Comparison of ENCODE assay signal across 10 cellular contexts in the genomic region with DNA sequence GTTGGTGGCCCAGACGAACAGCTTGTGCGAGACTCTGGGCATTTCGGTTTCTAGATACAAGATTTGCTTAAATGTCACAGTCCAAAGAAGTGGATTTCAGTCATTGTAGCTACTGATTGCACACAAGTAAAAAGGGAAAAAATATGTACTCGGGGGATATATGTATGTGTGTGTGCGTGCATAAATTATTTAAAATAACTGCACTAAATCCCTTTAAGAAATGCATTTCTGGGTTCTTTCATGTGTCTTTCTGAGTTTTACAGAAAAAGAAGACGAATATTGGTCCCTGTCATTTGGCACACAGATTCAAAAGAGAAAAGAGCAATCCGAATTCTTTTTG. TPM values are rescaled to one million over a fixed set of nuclear protein-coding genes. Genes with fewer than 3 reads are reported as not detected.
DNase-seq lines count a peak whose midpoint lies in the region; ATAC-seq, FAIRE-seq and TF ChIP-seq lines count a peak whose summit lies in the region.
"Had no signal": no experiment of that assay in that cellular context is flagged by ENCODE, and none has a peak within 500 bp of the region (broad histone marks: within the 10 kb centered on the region; RNA-seq: fewer than 3 reads in every experiment).

No MANE protein-coding gene starts in this region.

- H3K27ac Mint-ChIP-seq in T-helper 2 cell treated with Interferon-gamma antibody and Interleukin-4, amounts not matched to agents 5 μg/mL and 100 μg/mL, for 36 hours = no peak overlapping the region
- H3K27ac Mint-ChIP-seq in activated T-helper 2 cell treated with anti-CD3 and anti-CD28 coated beads, Interferon-gamma antibody, Interleukin-2, Interleukin-4, amounts not matched to agents 10 μg/mL and 5 μg/mL and 100 μg/mL, durations not matched to agents 14 hours and 24 hours and 36 hours = no peak overlapping the region
- H3K27ac Mint-ChIP-seq in stimulated activated naive CD8-positive, alpha-beta T cell treated with anti-CD3 and anti-CD28 coated beads, Interleukin-15, amount 100 ng/mL, for 72 hours = no peak overlapping the region

- TF ChIP-seq CTCF in foreskin keratinocyte (conservative IDR thresholded peaks at IDR 0.05) = no peak

- H3K4me1 Mint-ChIP-seq in T-helper 2 cell treated with Interferon-gamma antibody and Interleukin-4, amounts not matched to agents 5 μg/mL and 100 μg/mL, for 36 hours (ENCODE audit: low read depth) = peaks cover 28% of the 10 kb centered on the region
- peaks cover 23% of the 10 kb centered on the region for H3K4me1 Mint-ChIP-seq in activated T-helper 2 cell treated with anti-CD3 and anti-CD28 coated beads, Interferon-gamma antibody, Interleukin-2, Interleukin-4, amounts not matched to agents 10 μg/mL and 5 μg/mL and 100 μg/mL, durations not matched to agents 14 hours and 24 hours and 36 hours (ENCODE audit: low read depth)
- peaks cover 42% of the 10 kb centered on the region for H3K4me1 Mint-ChIP-seq in stimulated activated naive CD8-positive, alpha-beta T cell treated with anti-CD3 and anti-CD28 coated beads, Interleukin-15, amount 100 ng/mL, for 72 hours

- intact Hi-C loops in activated T-helper 2 cell treated with anti-CD3 and anti-CD28 coated beads, Interferon-gamma antibody, Interleukin-2, Interleukin-4, amounts not matched to agents 10 μg/mL and 5 μg/mL and 100 μg/mL, durations not matched to agents 14 hours and 24 hours and 36 hours (cut with micrococcal nuclease) = loop anchor here (5.0 to 10.0 kb wide), 2 partner anchors 718 to 1839 kb away; no protein-coding TSS in a partner anchor

- H3K27ac ChIP-seq in foreskin keratinocyte (no peak overlapping the region), small intestine (ENCODE audit: low read depth in 1 of 2, low read length in 1 of 2) (no peak overlapping the region)
- H3K27ac ChIP-seq: HL-60 had no signal

- H3K4me1 ChIP-seq in foreskin keratinocyte = peaks cover 4% of the 10 kb centered on the region
- peaks cover 0 to 7% of the 10 kb centered on the region in 2 donors for H3K4me1 ChIP-seq in small intestine (ENCODE audit: control insufficient read depth in 2 of 2, insufficient read depth in 1 of 2, low read depth in 1 of 2, low read length in 1 of 2)

- WGBS in small intestine, 3 donors = 17 to 26% (median 21%) methylated on average over 7 of the region's 7 CpGs

- H3K4me3 Mint-ChIP-seq in T-helper 2 cell treated with Interferon-gamma antibody and Interleukin-4, amounts not matched to agents 5 μg/mL and 100 μg/mL, for 36 hours = peak overlapping the region; percentile 70
- peak overlapping the region; percentile 69 for H3K4me3 Mint-ChIP-seq in activated T-helper 2 cell treated with anti-CD3 and anti-CD28 coated beads, Interferon-gamma antibody, Interleukin-2, Interleukin-4, amounts not matched to agents 10 μg/mL and 5 μg/mL and 100 μg/mL, durations not matched to agents 14 hours and 24 hours and 36 hours (ENCODE audit: low read depth)
- peak overlapping the region; percentile 44 to 96 for H3K4me3 Mint-ChIP-seq in stimulated activated naive CD8-positive, alpha-beta T cell treated with anti-CD3 and anti-CD28 coated beads, Interleukin-15, amount 100 ng/mL, for 72 hours

- peaks cover 55% of the 10 kb centered on the region for H3K27me3 ChIP-seq in foreskin keratinocyte
- peaks cover 0 to 8% of the 10 kb centered on the region in 2 donors for H3K27me3 ChIP-seq in small intestine (ENCODE audit: control insufficient read depth in 2 of 2, insufficient read depth in 2 of 2, low read length in 2 of 2)

- no peak overlapping the region for H3K4me3 ChIP-seq in small intestine (ENCODE audit: low read depth in 1 of 2, low read length in 2 of 2)

- no peak for DNase-seq in T-helper 2 cell treated with Interferon-gamma antibody and Interleukin-4, amounts not matched to agents 5 μg/mL and 100 μg/mL, for 36 hours (ENCODE audit: low spot score)
- DNase-seq in T-helper 2 cell = no peak
- no peak for DNase-seq in activated T-helper 2 cell treated with anti-CD3 and anti-CD28 coated beads, Interferon-gamma antibody, Interleukin-2, Interleukin-4, amounts not matched to agents 10 μg/mL and 5 μg/mL and 100 μg/mL, durations not matched to agents 14 hours and 24 hours and 36 hours (ENCODE audit: low spot score)
- peak; percentile 55 for DNase-seq in inferior parietal cortex (ENCODE audit: extremely low spot score)
- DNase-seq in stimulated activated naive CD8-positive, alpha-beta T cell treated with anti-CD3 and anti-CD28 coated beads, Interleukin-15, amount 100 ng/mL, for 72 hours = no peak
- DNase-seq in NCI-H1694 treated with DMSO at 0.1 percent for 48 hours (lab: John Stamatoyannopoulos, UW) = no peak
- no peak for DNase-seq in foreskin keratinocyte
- DNase-seq in small intestine = no peak

- no peaks in the 10 kb centered on the region for H3K9me3 ChIP-seq in small intestine (ENCODE audit: control insufficient read depth, low read depth)

- H3K27me3 Mint-ChIP-seq in T-helper 2 cell treated with Interferon-gamma antibody and Interleukin-4, amounts not matched to agents 5 μg/mL and 100 μg/mL, for 36 hours (ENCODE audit: low read depth) = peaks cover 77% of the 10 kb centered on the region
- H3K27me3 Mint-ChIP-seq in activated T-helper 2 cell treated with anti-CD3 and anti-CD28 coated beads, Interferon-gamma antibody, Interleukin-2, Interleukin-4, amounts not matched to agents 10 μg/mL and 5 μg/mL and 100 μg/mL, durations not matched to agents 14 hours and 24 hours and 36 hours (ENCODE audit: low read depth) = peaks cover 60% of the 10 kb centered on the region
- H3K27me3 Mint-ChIP-seq in stimulated activated naive CD8-positive, alpha-beta T cell treated with anti-CD3 and anti-CD28 coated beads, Interleukin-15, amount 100 ng/mL, for 72 hours = peaks cover 83% of the 10 kb centered on the region

- no peak for ATAC-seq in stimulated activated naive CD8-positive, alpha-beta T cell treated with anti-CD3 and anti-CD28 coated beads, Interleukin-15, amount 100 ng/mL, for 72 hours
- ATAC-seq in foreskin keratinocyte = no peak

- no peak for FAIRE-seq in small intestine (lab: Jason Lieb, UNC)
- FAIRE-seq: A204.1 had no signal

- no peaks in the 10 kb centered on the region for H3K9me3 Mint-ChIP-seq in T-helper 2 cell treated with Interferon-gamma antibody and Interleukin-4, amounts not matched to agents 5 μg/mL and 100 μg/mL, for 36 hours
- no peaks in the 10 kb centered on the region for H3K9me3 Mint-ChIP-seq in activated T-helper 2 cell treated with anti-CD3 and anti-CD28 coated beads, Interferon-gamma antibody, Interleukin-2, Interleukin-4, amounts not matched to agents 10 μg/mL and 5 μg/mL and 100 μg/mL, durations not matched to agents 14 hours and 24 hours and 36 hours
- no peaks in the 10 kb centered on the region for H3K9me3 Mint-ChIP-seq in stimulated activated naive CD8-positive, alpha-beta T cell treated with anti-CD3 and anti-CD28 coated beads, Interleukin-15, amount 100 ng/mL, for 72 hours

- no peaks in the 10 kb centered on the region for H3K36me3 ChIP-seq in small intestine (ENCODE audit: control insufficient read depth in 2 of 2, insufficient read depth in 2 of 2, low read length in 2 of 2)

- H3K36me3 Mint-ChIP-seq in T-helper 2 cell treated with Interferon-gamma antibody and Interleukin-4, amounts not matched to agents 5 μg/mL and 100 μg/mL, for 36 hours (ENCODE audit: low read depth) = peaks cover 2% of the 10 kb centered on the region
- H3K36me3 Mint-ChIP-seq in activated T-helper 2 cell treated with anti-CD3 and anti-CD28 coated beads, Interferon-gamma antibody, Interleukin-2, Interleukin-4, amounts not matched to agents 10 μg/mL and 5 μg/mL and 100 μg/mL, durations not matched to agents 14 hours and 24 hours and 36 hours (ENCODE audit: low read depth) = no peaks in the 10 kb centered on the region

RNA-seq across cellular contexts. Expression of a gene that starts 2.1 kb away (rescaled TPM):
- total RNA-seq in activated T-helper 2 cell treated with anti-CD3 and anti-CD28 coated beads, Interferon-gamma antibody, Interleukin-2, Interleukin-4, amounts not matched to agents 10 μg/mL and 5 μg/mL and 100 μg/mL, durations not matched to agents 14 hours and 24 hours and 36 hours = 0.67 and 1.2 TPM in 2 replicates
- total RNA-seq in foreskin keratinocyte = 0.48 and 1.0 TPM in 2 replicates
- polyA plus RNA-seq in foreskin keratinocyte (0.27 and 0.36 TPM in 2 replicates), small intestine (1 to 10 TPM in 1 of 3 donors, not detected in 2; 3.1 TPM)
